In genomic region chr9:133367778-133368177, GRCh38 we compare ENCODE assay signal across 16 cellular contexts. TPM values are rescaled to one million over a fixed set of nuclear protein-coding genes. Genes with fewer than 3 reads are reported as not detected.
DNase-seq lines count a peak whose midpoint lies in the region; ATAC-seq and TF ChIP-seq lines count a peak whose summit lies in the region.
"Had no signal": no experiment of that assay in that cellular context is flagged by ENCODE, and none has a peak within 500 bp of the region (broad histone marks: within the 10 kb centered on the region; RNA-seq: fewer than 3 reads in every experiment).

No MANE protein-coding gene starts in this region.

- peaks cover 29% of the 10 kb centered on the region for H3K4me1 ChIP-seq in hepatocyte (ENCODE audit: insufficient read depth)

- no peak for TF ChIP-seq CTCF in hepatocyte (IDR thresholded peaks at IDR 0.05; ENCODE audit: poor library complexity)

- no peak overlapping the region for H2AFZ ChIP-seq in hepatocyte

- H3K79me2 ChIP-seq in hepatocyte = peaks cover 98% of the 10 kb centered on the region

- no peaks in the 10 kb centered on the region for H3K36me3 ChIP-seq in hepatocyte (replicated peaks; ENCODE audit: insufficient read depth, low read depth)
- H3K36me3 ChIP-seq: ovary had no signal

- H3K9me2 ChIP-seq in hepatocyte (replicated peaks; ENCODE audit: insufficient read depth) = no peaks in the 10 kb centered on the region

- H3K4me1 Mint-ChIP-seq in activated T-cell treated with anti-CD3 and anti-CD28 coated beads, Interleukin-2, amount 50 U/mL, for 72 hours (ENCODE audit: low read depth) = peaks cover 63% of the 10 kb centered on the region
- H3K4me1 Mint-ChIP-seq in stimulated activated effector memory CD8-positive, alpha-beta T cell treated with anti-CD3 and anti-CD28 coated beads, Interleukin-12 subunit alpha, Interleukin-12 subunit beta, amount 100 ng/mL, for 72 hours = peaks cover 84% of the 10 kb centered on the region

- H3K4me3 Mint-ChIP-seq in activated T-cell treated with anti-CD3 and anti-CD28 coated beads, Interleukin-2, amount 50 U/mL, for 72 hours = peak overlapping the region in 1 of 2 donors; percentile 94
- H3K4me3 Mint-ChIP-seq in stimulated activated effector memory CD8-positive, alpha-beta T cell treated with anti-CD3 and anti-CD28 coated beads, Interleukin-12 subunit alpha, Interleukin-12 subunit beta, amount 100 ng/mL, for 72 hours = no peak overlapping the region
- H3K4me3 Mint-ChIP-seq: CD14-positive monocyte had no signal

- ATAC-seq in activated T-cell treated with anti-CD3 and anti-CD28 coated beads, Interleukin-2, amount 50 U/mL, for 72 hours (replicated peaks in 1 of 2) = no peak
- ATAC-seq in stimulated activated effector memory CD8-positive, alpha-beta T cell treated with anti-CD3 and anti-CD28 coated beads, Interleukin-12 subunit alpha, Interleukin-12 subunit beta, amount 100 ng/mL, for 72 hours = no peak

- peaks cover 98% of the 10 kb centered on the region for H4K20me1 ChIP-seq in hepatocyte (ENCODE audit: insufficient read depth, poor library complexity, severe bottlenecking)

- H3K4me2 ChIP-seq in hepatocyte = peak overlapping the region; percentile 27
- H3K4me2 ChIP-seq: smooth muscle cell had no signal

- H3K9me3 ChIP-seq in hepatocyte (ENCODE audit: low read depth) = no peaks in the 10 kb centered on the region
- H3K9me3 ChIP-seq: ovary, upper lobe of left lung had no signal

- H3K27me3 ChIP-seq in hepatocyte = no peaks in the 10 kb centered on the region
- H3K27me3 ChIP-seq: ovary, upper lobe of left lung had no signal

- no peaks in the 10 kb centered on the region for H3K27me3 Mint-ChIP-seq in activated T-cell treated with anti-CD3 and anti-CD28 coated beads, Interleukin-2, amount 50 U/mL, for 72 hours (ENCODE audit: low read depth)

- no peaks in the 10 kb centered on the region for H3K9me3 Mint-ChIP-seq in activated T-cell treated with anti-CD3 and anti-CD28 coated beads, Interleukin-2, amount 50 U/mL, for 72 hours
- no peaks in the 10 kb centered on the region for H3K9me3 Mint-ChIP-seq in stimulated activated effector memory CD8-positive, alpha-beta T cell treated with anti-CD3 and anti-CD28 coated beads, Interleukin-12 subunit alpha, Interleukin-12 subunit beta, amount 100 ng/mL, for 72 hours
- H3K9me3 Mint-ChIP-seq: CD14-positive monocyte had no signal

- peak overlapping the region; percentile 100 for H3K27ac Mint-ChIP-seq in activated T-cell treated with anti-CD3 and anti-CD28 coated beads, Interleukin-2, amount 50 U/mL, for 72 hours
- H3K27ac Mint-ChIP-seq in stimulated activated effector memory CD8-positive, alpha-beta T cell treated with anti-CD3 and anti-CD28 coated beads, Interleukin-12 subunit alpha, Interleukin-12 subunit beta, amount 100 ng/mL, for 72 hours = peak overlapping the region; percentile 8

- H3K27ac ChIP-seq in hepatocyte = peak overlapping the region; percentile 45
- H3K27ac ChIP-seq: ovary, upper lobe of left lung had no signal

- no peak overlapping the region for H3K4me3 ChIP-seq in hepatocyte
- H3K4me3 ChIP-seq: ovary, smooth muscle cell, upper lobe of left lung had no signal

- no peak for DNase-seq in activated T-cell treated with anti-CD3 and anti-CD28 coated beads, Interleukin-2, amount 50 U/mL, for 72 hours
- DNase-seq in activated T-cell treated with anti-CD3 and anti-CD28 coated beads for 4 hours = no peak
- DNase-seq in hepatocyte (ENCODE audit: low spot score) = no peak
- no peak for DNase-seq in stimulated activated effector memory CD8-positive, alpha-beta T cell treated with anti-CD3 and anti-CD28 coated beads, Interleukin-12 subunit alpha, Interleukin-12 subunit beta, amount 100 ng/mL, for 72 hours (ENCODE audit: low spot score in 2 of 2)
- no peak for DNase-seq in HPDE6-E6E7 (ENCODE audit: extremely low spot score)
- no peak for DNase-seq in EL
- DNase-seq: amniotic stem cell; DMS79; effector memory CD4-positive, alpha-beta T cell; left cardiac atrium; NCI-H187 treated with DMSO at 0.1 percent for 48 hours; ovary; SW 1271; upper lobe of left lung had no signal

- 93% methylated on average over 10 of the region's 10 CpGs for WGBS in hepatocyte (ENCODE audit: low lambda C conversion rate, missing lambda C conversion rate)

- peaks cover 42 to 65% of the 10 kb centered on the region in 2 donors for H3K36me3 Mint-ChIP-seq in activated T-cell treated with anti-CD3 and anti-CD28 coated beads, Interleukin-2, amount 50 U/mL, for 72 hours (ENCODE audit: insufficient read depth in 2 of 2)
- peaks cover 100% of the 10 kb centered on the region for H3K36me3 Mint-ChIP-seq in stimulated activated effector memory CD8-positive, alpha-beta T cell treated with anti-CD3 and anti-CD28 coated beads, Interleukin-12 subunit alpha, Interleukin-12 subunit beta, amount 100 ng/mL, for 72 hours

RNA-seq across cellular contexts. Expression of gene SURF4, which starts 8.1 kb away (rescaled TPM):
- 100 to 1,000 TPM; 426 to 494 TPM for total RNA-seq in activated T-cell treated with anti-CD3 and anti-CD28 coated beads, Interleukin-2, amount 50 U/mL, for 72 hours
- total RNA-seq in hepatocyte = 354 and 374 TPM in 2 replicates
- polyA plus RNA-seq in hepatocyte = 294 and 360 TPM in 2 replicates

RNA-seq across cellular contexts. Expression of gene STKLD1, which starts 8.4 kb away (rescaled TPM):
- 1 to 10 TPM in 1 of 2 donors, under 1 TPM in 1; 0.88 to 1.3 TPM for total RNA-seq in activated T-cell treated with anti-CD3 and anti-CD28 coated beads, Interleukin-2, amount 50 U/mL, for 72 hours
- total RNA-seq in hepatocyte = 0.10 and 0.48 TPM in 2 replicates
- polyA plus RNA-seq in hepatocyte = 1.6 and 2.5 TPM in 2 replicates
- polyA plus RNA-seq: CD14-positive monocyte had no signal

RNA-seq across cellular contexts. Expression of gene SURF2, which starts 11.4 kb away (rescaled TPM):
- 10 to 100 TPM; 14.7 to 19.9 TPM for total RNA-seq in activated T-cell treated with anti-CD3 and anti-CD28 coated beads, Interleukin-2, amount 50 U/mL, for 72 hours
- total RNA-seq in hepatocyte = 13.2 and 13.6 TPM in 2 replicates
- polyA plus RNA-seq in hepatocyte = 22.9 and 25.5 TPM in 2 replicates

RNA-seq across cellular contexts. Expression of gene SURF1, which starts 11.5 kb away (rescaled TPM):
- 10 to 100 TPM; 32.7 to 33.4 TPM for total RNA-seq in activated T-cell treated with anti-CD3 and anti-CD28 coated beads, Interleukin-2, amount 50 U/mL, for 72 hours
- total RNA-seq in hepatocyte = 33.9 and 37.4 TPM in 2 replicates
- polyA plus RNA-seq in hepatocyte = 76.5 and 83.9 TPM in 2 replicates

RNA-seq across cellular contexts. Expression of gene RPL7A, which starts 19.8 kb away (rescaled TPM):
- 1,000 to 10,000 TPM; 2,529 to 2,856 TPM for total RNA-seq in activated T-cell treated with anti-CD3 and anti-CD28 coated beads, Interleukin-2, amount 50 U/mL, for 72 hours
- total RNA-seq in hepatocyte = 2,138 and 2,226 TPM in 2 replicates
- 377 and 404 TPM in 2 replicates for polyA plus RNA-seq in hepatocyte
